Comparison of ENCODE assay signal across 8 cellular contexts in genomic region chr11:1628506-1629325, GRCh38. TPM values are rescaled to one million over a fixed set of nuclear protein-coding genes. Genes with fewer than 3 reads are reported as not detected.
DNase-seq lines count a peak whose midpoint lies in the region; ATAC-seq and TF ChIP-seq lines count a peak whose summit lies in the region.

No MANE protein-coding gene starts in this region.

- no peaks in the 10 kb centered on the region for H3K9me3 Mint-ChIP-seq in activated CD8-positive, alpha-beta memory T cell treated with anti-CD3 and anti-CD28 coated beads, Interleukin-2, amount 10 ng/mL, durations not matched to agents 7 days and 5 days (ENCODE audit: low read depth)
- no peaks in the 10 kb centered on the region for H3K9me3 Mint-ChIP-seq in endothelial cell (ENCODE audit: unreplicated experiment)
- no peaks in the 10 kb centered on the region for H3K9me3 Mint-ChIP-seq in naive B cell

- TF ChIP-seq CTCF in GM12874 (IDR thresholded peaks at IDR 0.05; ENCODE audit: insufficient read depth, low read depth, low read length) (peak; percentile 98), endothelial cell (IDR thresholded peaks at IDR 0.05; ENCODE audit: unreplicated experiment) (peak; percentile 88)

- DNase-seq in NCI-H226 = peak; percentile 10
- DNase-seq in activated CD8-positive, alpha-beta memory T cell treated with anti-CD3 and anti-CD28 coated beads, Interleukin-2, amount 10 ng/mL, durations not matched to agents 7 days and 5 days = peak; percentile 66
- DNase-seq in endothelial cell (ENCODE audit: low spot score) = peak; percentile 88
- DNase-seq in naive B cell = no peak
- peak in 5 of 6 experiments; percentile 26 to 66 (median 30) for DNase-seq in stimulated activated naive CD4-positive, alpha-beta T cell (lab: John Stamatoyannopoulos, UW)
- DNase-seq in NCI-H1436 (lab: John Stamatoyannopoulos, UW) = no peak

- peaks cover 28% of the 10 kb centered on the region for H3K27me3 Mint-ChIP-seq in activated CD8-positive, alpha-beta memory T cell treated with anti-CD3 and anti-CD28 coated beads, Interleukin-2, amount 10 ng/mL, durations not matched to agents 7 days and 5 days
- H3K27me3 Mint-ChIP-seq in endothelial cell (ENCODE audit: unreplicated experiment) (peaks cover 3% of the 10 kb centered on the region), naive B cell (peaks cover 36 to 67% (median 65%) of the 10 kb centered on the region in 3 donors)

- peaks cover 6% of the 10 kb centered on the region for H3K4me1 Mint-ChIP-seq in activated CD8-positive, alpha-beta memory T cell treated with anti-CD3 and anti-CD28 coated beads, Interleukin-2, amount 10 ng/mL, durations not matched to agents 7 days and 5 days
- peaks cover 18% of the 10 kb centered on the region for H3K4me1 Mint-ChIP-seq in endothelial cell (ENCODE audit: unreplicated experiment)
- peaks cover 0 to 10% (median 7%) of the 10 kb centered on the region in 3 donors for H3K4me1 Mint-ChIP-seq in naive B cell

- no peaks in the 10 kb centered on the region for H3K36me3 Mint-ChIP-seq in activated CD8-positive, alpha-beta memory T cell treated with anti-CD3 and anti-CD28 coated beads, Interleukin-2, amount 10 ng/mL, durations not matched to agents 7 days and 5 days
- no peaks in the 10 kb centered on the region for H3K36me3 Mint-ChIP-seq in endothelial cell (ENCODE audit: low read depth, unreplicated experiment)
- no peaks in the 10 kb centered on the region for H3K36me3 Mint-ChIP-seq in naive B cell

- CTCF ChIA-PET in activated CD8-positive, alpha-beta memory T cell treated with anti-CD3 and anti-CD28 coated beads, Interleukin-2, amount 10 ng/mL, durations not matched to agents 7 days and 5 days (lab: Charles Lee) = interaction anchor here (0.6 to 3.1 kb wide), 10 partner anchors 9 to 171 kb away, joined by 3 to 13 read pairs (median 4); no protein-coding TSS in a partner anchor

- H3K27ac Mint-ChIP-seq in activated CD8-positive, alpha-beta memory T cell treated with anti-CD3 and anti-CD28 coated beads, Interleukin-2, amount 10 ng/mL, durations not matched to agents 7 days and 5 days = no peak overlapping the region
- H3K27ac Mint-ChIP-seq in endothelial cell (ENCODE audit: unreplicated experiment) (no peak overlapping the region), naive B cell (no peak overlapping the region)

- peak; percentile 90 for ATAC-seq in activated CD8-positive, alpha-beta memory T cell treated with anti-CD3 and anti-CD28 coated beads, Interleukin-2, amount 10 ng/mL, durations not matched to agents 7 days and 5 days
- ATAC-seq in naive B cell (ENCODE audit: low read depth in 2 of 2) (peak; percentile 56 to 72), GM19023 (IDR thresholded peaks at IDR 0.05; ENCODE audit: unreplicated experiment) (no peak)

- no peak overlapping the region for H3K4me3 Mint-ChIP-seq in activated CD8-positive, alpha-beta memory T cell treated with anti-CD3 and anti-CD28 coated beads, Interleukin-2, amount 10 ng/mL, durations not matched to agents 7 days and 5 days
- no peak overlapping the region for H3K4me3 Mint-ChIP-seq in endothelial cell (ENCODE audit: unreplicated experiment)
- H3K4me3 Mint-ChIP-seq in naive B cell = no peak overlapping the region

RNA-seq across cellular contexts. Expression of gene KRTAP5-5, which starts 0.9 kb away (rescaled TPM):
- total RNA-seq in activated CD8-positive, alpha-beta memory T cell treated with anti-CD3 and anti-CD28 coated beads, Interleukin-2, amount 10 ng/mL, durations not matched to agents 7 days and 5 days = not detected
- not detected for total RNA-seq in endothelial cell (ENCODE audit: unreplicated experiment)
- not detected for polyA plus RNA-seq in naive B cell (ENCODE audit: low read depth in 6 of 6)

RNA-seq across cellular contexts. Expression of gene KRTAP5-4, which starts 6.8 kb away (rescaled TPM):
- total RNA-seq in activated CD8-positive, alpha-beta memory T cell treated with anti-CD3 and anti-CD28 coated beads, Interleukin-2, amount 10 ng/mL, durations not matched to agents 7 days and 5 days = not detected
- not detected for total RNA-seq in endothelial cell (ENCODE audit: unreplicated experiment)
- polyA plus RNA-seq in naive B cell (ENCODE audit: low read depth in 6 of 6) = not detected

RNA-seq across cellular contexts. Expression of gene KRTAP5-3, which starts 20.5 kb away (rescaled TPM):
- total RNA-seq in activated CD8-positive, alpha-beta memory T cell treated with anti-CD3 and anti-CD28 coated beads, Interleukin-2, amount 10 ng/mL, durations not matched to agents 7 days and 5 days = not detected
- not detected for total RNA-seq in endothelial cell (ENCODE audit: unreplicated experiment)
- polyA plus RNA-seq in naive B cell (ENCODE audit: low read depth in 6 of 6) = not detected

RNA-seq across cellular contexts. Expression of gene KRTAP5-2, which starts 30.6 kb away (rescaled TPM):
- not detected for total RNA-seq in activated CD8-positive, alpha-beta memory T cell treated with anti-CD3 and anti-CD28 coated beads, Interleukin-2, amount 10 ng/mL, durations not matched to agents 7 days and 5 days
- total RNA-seq in endothelial cell (ENCODE audit: unreplicated experiment) = not detected
- not detected for polyA plus RNA-seq in naive B cell (ENCODE audit: low read depth in 6 of 6)

RNA-seq across cellular contexts. Expression of gene KRTAP5-1, which starts 43.6 kb away (rescaled TPM):
- not detected for total RNA-seq in activated CD8-positive, alpha-beta memory T cell treated with anti-CD3 and anti-CD28 coated beads, Interleukin-2, amount 10 ng/mL, durations not matched to agents 7 days and 5 days
- total RNA-seq in endothelial cell (ENCODE audit: unreplicated experiment) = not detected
- polyA plus RNA-seq in naive B cell (ENCODE audit: low read depth in 6 of 6) = not detected

Comparison
In these comparisons a context has a peak if more than half of its experiments do, and no peak if none do; other contexts are left out.
1. DNase-seq: peak in NCI-H226 (single experiment), activated CD8-positive, alpha-beta memory T cell treated with anti-CD3 and anti-CD28 coated beads, Interleukin-2, amount 10 ng/mL, durations not matched to agents 7 days and 5 days (single experiment), endothelial cell (single experiment) and stimulated activated naive CD4-positive, alpha-beta T cell (5 of 6); none in naive B cell (single experiment) and NCI-H1436 (single experiment).